ENCODE assay signal across 25 cellular contexts in genomic region chr22:47055461-47055860, GRCh38.
"Had no signal": no experiment of that assay in that cellular context is flagged by ENCODE, and none has a peak within 500 bp of the region (broad histone marks: within the 10 kb centered on the region; RNA-seq: fewer than 3 reads in every experiment).

No MANE protein-coding gene starts in this region.

- DNase-seq: activated CD4-positive, alpha-beta T cell treated with anti-CD3 and anti-CD28 coated beads for 1 hour; activated CD4-positive, alpha-beta T cell treated with anti-CD3 and anti-CD28 coated beads, Interleukin-2, amount 50 U/mL, for 1 hour; activated CD8-positive, alpha-beta memory T cell treated with anti-CD3 and anti-CD28 coated beads for 24 hours; activated T-cell treated with anti-CD3 and anti-CD28 coated beads, Interleukin-2, amount 50 U/mL, for 24 hours; anterior cingulate cortex; effector memory CD4-positive, alpha-beta T cell; foreskin melanocyte; immature natural killer cell; kidney glomerular epithelial cell; mesenchymal stem cell; stimulated activated CD4-positive, alpha-beta T cell treated with anti-CD3 and anti-CD28 coated beads, Interleukin-2, amount 100 ng/mL, for 48 hours; stimulated activated naive CD4-positive, alpha-beta T cell treated with Interleukin-2 at 50 U/mL for 16 hours; SW 1271; T-helper 2 cell had no signal

- H3K9me3 ChIP-seq: thoracic aorta, upper lobe of left lung had no signal

- H3K9me3 Mint-ChIP-seq: activated T-cell treated with anti-CD3 and anti-CD28 coated beads, Interleukin-2, amount 50 U/mL, for 24 hours; activated T-helper 17 cell treated with anti-CD3 and anti-CD28 coated beads, Interleukin-2, amount 50 U/mL, for 72 hours; brain; immature natural killer cell; nephron had no signal

- ATAC-seq: activated T-helper 17 cell treated with anti-CD3 and anti-CD28 coated beads, Interleukin-2, amount 50 U/mL, for 72 hours; esophagus mucosa; sciatic nerve had no signal

- H3K4me1 ChIP-seq: upper lobe of left lung had no signal

- H3K4me3 Mint-ChIP-seq: activated T-cell treated with anti-CD3 and anti-CD28 coated beads, Interleukin-2, amount 50 U/mL, for 24 hours; activated T-helper 17 cell treated with anti-CD3 and anti-CD28 coated beads, Interleukin-2, amount 50 U/mL, for 72 hours; brain; immature natural killer cell; nephron had no signal

- H3K4me2 ChIP-seq: smooth muscle cell had no signal

- H3K4me3 ChIP-seq: SK-N-MC, smooth muscle cell, thoracic aorta, upper lobe of left lung had no signal

- H3K36me3 Mint-ChIP-seq: brain, immature natural killer cell had no signal

- H3K27ac Mint-ChIP-seq: activated T-cell treated with anti-CD3 and anti-CD28 coated beads, Interleukin-2, amount 50 U/mL, for 24 hours; activated T-helper 17 cell treated with anti-CD3 and anti-CD28 coated beads, Interleukin-2, amount 50 U/mL, for 72 hours had no signal

- H3K27me3 Mint-ChIP-seq: activated T-cell treated with anti-CD3 and anti-CD28 coated beads, Interleukin-2, amount 50 U/mL, for 24 hours; activated T-helper 17 cell treated with anti-CD3 and anti-CD28 coated beads, Interleukin-2, amount 50 U/mL, for 72 hours had no signal

- FAIRE-seq: endothelial cell of umbilical vein had no signal

- H3K36me3 ChIP-seq: thoracic aorta had no signal

- H3K27ac ChIP-seq: SK-N-MC, thoracic aorta, upper lobe of left lung, VCaP had no signal

- H3K27me3 ChIP-seq: upper lobe of left lung had no signal
